15 cellular contexts compared by ENCODE assay signal in genomic region chr16:86809458-86809955, GRCh38.
DNase-seq lines count a peak whose midpoint lies in the region; ATAC-seq and TF ChIP-seq lines count a peak whose summit lies in the region.
"Had no signal": no experiment of that assay in that cellular context is flagged by ENCODE, and none has a peak within 500 bp of the region (broad histone marks: within the 10 kb centered on the region; RNA-seq: fewer than 3 reads in every experiment).

No MANE protein-coding gene starts in this region.

- no peak for ATAC-seq in HG02938 (IDR thresholded peaks at IDR 0.05; ENCODE audit: unreplicated experiment)

- peaks cover 25% of the 10 kb centered on the region for H3K4me1 ChIP-seq in SJCRH30
- peaks cover 13% of the 10 kb centered on the region for H3K4me1 ChIP-seq in skeletal muscle satellite cell (ENCODE audit: control insufficient read depth, insufficient read depth, low read length)
- H3K4me1 ChIP-seq: sigmoid colon, thyroid gland had no signal

- peak overlapping the region; percentile 25 for H3K9ac ChIP-seq in skeletal muscle satellite cell (ENCODE audit: low read depth, low read length)

- DNase-seq in GM03348 (ENCODE audit: low spot score) (peak; percentile 35), SJCRH30 (peak; percentile 43 to 64), fibroblast of mammary gland (ENCODE audit: low read depth) (peak; percentile 87), G401 (ENCODE audit: low spot score) (no peak)
- DNase-seq in stimulated activated CD4-positive, alpha-beta T cell treated with anti-CD3 and anti-CD28 coated beads, Interleukin-2, amount 100 ng/mL, for 48 hours: no peak
- no peak for DNase-seq in stimulated activated CD4-positive, alpha-beta T cell treated with anti-CD3 and anti-CD28 coated beads, Interleukin-12 subunit alpha, Interleukin-12 subunit beta, amount 100 ng/mL, for 4 hours
- DNase-seq: activated CD4-positive, alpha-beta T cell treated with anti-CD3 and anti-CD28 coated beads, Interleukin-2, amount 10 ng/mL, durations not matched to agents 7 days and 5 days; DMS 273 treated with DMSO at 0.1 percent for 48 hours; H7; NCI-H187 treated with DMSO at 0.1 percent for 48 hours; sigmoid colon; T-helper 1 cell; thyroid gland had no signal

- H3K4me3 ChIP-seq in SJCRH30 (no peak overlapping the region), fibroblast of mammary gland (ENCODE audit: control insufficient read depth, low read depth, low read length) (no peak overlapping the region), skeletal muscle satellite cell (ENCODE audit: low read length) (no peak overlapping the region)
- H3K4me3 ChIP-seq: sigmoid colon, thyroid gland had no signal

- H3K27me3 ChIP-seq in SJCRH30: no peaks in the 10 kb centered on the region
- peaks cover 3% of the 10 kb centered on the region for H3K27me3 ChIP-seq in skeletal muscle satellite cell (ENCODE audit: control insufficient read depth, insufficient read depth, low read length)
- H3K27me3 ChIP-seq: thyroid gland had no signal

- H3K27ac ChIP-seq in SJCRH30: no peak overlapping the region
- H3K27ac ChIP-seq: sigmoid colon, thyroid gland had no signal

- H3K36me3 ChIP-seq in SJCRH30 (no peaks in the 10 kb centered on the region), skeletal muscle satellite cell (ENCODE audit: insufficient read depth, low read length) (no peaks in the 10 kb centered on the region)
- H3K36me3 ChIP-seq: sigmoid colon, thyroid gland had no signal

- TF ChIP-seq CTCF in fibroblast of mammary gland (conservative IDR thresholded peaks at IDR 0.05; ENCODE audit: control insufficient read depth, insufficient read depth, low read depth, low read length): peak; percentile 37

- in situ Hi-C loops in G401 (cut with HindIII; ENCODE audit: low sequenced_read_pairs): no loop called here

- no peaks in the 10 kb centered on the region for H3K9me3 ChIP-seq in SJCRH30 (replicated peaks)
- no peaks in the 10 kb centered on the region for H3K9me3 ChIP-seq in skeletal muscle satellite cell (replicated peaks; ENCODE audit: low read length)
- H3K9me3 ChIP-seq: sigmoid colon, thyroid gland had no signal

- H3K4me2 ChIP-seq in skeletal muscle satellite cell (ENCODE audit: low read length): peak overlapping the region; percentile 14

Comparison
In these comparisons a context has a peak if more than half of its experiments do, and no peak if none do; other contexts are left out.
1. DNase-seq: peak in GM03348 (single experiment), SJCRH30 (2 of 2) and fibroblast of mammary gland (single experiment); none in stimulated activated CD4-positive, alpha-beta T cell treated with anti-CD3 and anti-CD28 coated beads, Interleukin-2, amount 100 ng/mL, for 48 hours (0 of 2), stimulated activated CD4-positive, alpha-beta T cell treated with anti-CD3 and anti-CD28 coated beads, Interleukin-12 subunit alpha, Interleukin-12 subunit beta, amount 100 ng/mL, for 4 hours (single experiment) and G401 (single experiment).